ENCODE assay signal across 10 cellular contexts in genomic region chr20:21301940-21302644, GRCh38. TPM values are rescaled to one million over a fixed set of nuclear protein-coding genes. Genes with fewer than 3 reads are reported as not detected.
DNase-seq lines count a peak whose midpoint lies in the region; ATAC-seq and TF ChIP-seq lines count a peak whose summit lies in the region.
"Had no signal": no experiment of that assay in that cellular context is flagged by ENCODE, and none has a peak within 500 bp of the region (broad histone marks: within the 10 kb centered on the region; RNA-seq: fewer than 3 reads in every experiment).

No MANE protein-coding gene starts in this region.

- TF ChIP-seq POLR2A in adrenal gland (IDR thresholded peaks at IDR 0.05): no peak

- DNase-seq in activated T-cell treated with anti-CD3 and anti-CD28 coated beads, Interleukin-2, amount 50 U/mL, for 4 hours: no peak
- DNase-seq in activated T-cell treated with anti-CD3 and anti-CD28 coated beads, Interleukin-2, amount 50 U/mL, for 48 hours: no peak
- DNase-seq in adrenal gland (no peak), left lung (no peak), tibial artery (no peak), NCI-H1092 (lab: John Stamatoyannopoulos, UW) (no peak), NCI-H2029 treated with DMSO at 0.1 percent for 48 hours (lab: John Stamatoyannopoulos, UW) (no peak)
- DNase-seq: EL, NCI-H187 treated with DMSO at 0.1 percent for 48 hours had no signal

- no peaks in the 10 kb centered on the region for H3K9me3 ChIP-seq in adrenal gland (replicated peaks in 1 of 3)
- H3K9me3 ChIP-seq in left lung: no peaks in the 10 kb centered on the region
- no peaks in the 10 kb centered on the region for H3K9me3 ChIP-seq in tibial artery

- whole genome bisulfite sequencing in adrenal gland, 4 donors: 61 to 63% (median 62%) methylated on average over 9 of the region's 9 CpGs

- no peak for TF ChIP-seq CTCF in adrenal gland (IDR thresholded peaks at IDR 0.05)
- TF ChIP-seq CTCF in left lung (IDR thresholded peaks at IDR 0.05): no peak
- no peak for TF ChIP-seq CTCF in tibial artery (IDR thresholded peaks at IDR 0.05)

- H3K27ac ChIP-seq in adrenal gland (peak overlapping the region in 3 of 5 donors; percentile 98 to 99 (median 99)), left lung (peak overlapping the region; percentile 97 to 98), tibial artery (peak overlapping the region; percentile 95 to 99)

- H3K4me1 ChIP-seq in adrenal gland (replicated peaks in 1 of 2): peaks cover 11 to 16% of the 10 kb centered on the region in 2 donors
- H3K4me1 ChIP-seq in left lung: peaks cover 9 to 40% of the 10 kb centered on the region in 2 donors
- H3K4me1 ChIP-seq in tibial artery: peaks cover 0 to 19% (median 5%) of the 10 kb centered on the region in 4 donors

- peak overlapping the region; percentile 91 for H3K4me3 Mint-ChIP-seq in activated T-cell treated with anti-CD3 and anti-CD28 coated beads, Interleukin-2, amount 50 U/mL, for 4 hours

- intact Hi-C loops in adrenal gland (cut with DNase I): no loop called here
- intact Hi-C loops in left lung (cut with DNase I): no loop called here
- intact Hi-C loops in tibial artery (cut with DNase I; ENCODE audit: low total_unique reads): loop anchor here (5.0 kb wide), 2 partner anchors 175 to 590 kb away; partner anchors contain the start of genes KIZ and RALGAPA2

- H3K9me3 Mint-ChIP-seq in activated T-cell treated with anti-CD3 and anti-CD28 coated beads, Interleukin-2, amount 50 U/mL, for 4 hours: no peaks in the 10 kb centered on the region

- H3K4me3 ChIP-seq in adrenal gland: peak overlapping the region in 3 of 4 donors; percentile 95 to 98 (median 96)
- H3K4me3 ChIP-seq in left lung: peak overlapping the region; percentile 76 to 90
- H3K4me3 ChIP-seq in tibial artery: peak overlapping the region; percentile 88 to 98

- H3K27me3 ChIP-seq in adrenal gland: no peaks in the 10 kb centered on the region
- H3K27me3 ChIP-seq in left lung: no peaks in the 10 kb centered on the region
- no peaks in the 10 kb centered on the region for H3K27me3 ChIP-seq in tibial artery

- no peak for ATAC-seq in activated T-cell treated with anti-CD3 and anti-CD28 coated beads, Interleukin-2, amount 50 U/mL, for 4 hours
- ATAC-seq in left lung: no peak
- ATAC-seq in HG02970 (IDR thresholded peaks at IDR 0.05; ENCODE audit: low FRiP score, unreplicated experiment): no peak

- peaks cover 19% of the 10 kb centered on the region for H3K4me1 Mint-ChIP-seq in activated T-cell treated with anti-CD3 and anti-CD28 coated beads, Interleukin-2, amount 50 U/mL, for 4 hours (ENCODE audit: low read depth)

- H3K27me3 Mint-ChIP-seq in activated T-cell treated with anti-CD3 and anti-CD28 coated beads, Interleukin-2, amount 50 U/mL, for 4 hours (ENCODE audit: low read depth): no peaks in the 10 kb centered on the region

- H3K36me3 Mint-ChIP-seq in activated T-cell treated with anti-CD3 and anti-CD28 coated beads, Interleukin-2, amount 50 U/mL, for 4 hours (ENCODE audit: insufficient read depth): peaks cover 7% of the 10 kb centered on the region

- H3K36me3 ChIP-seq in adrenal gland (replicated peaks in 1 of 2) (no peaks in the 10 kb centered on the region), left lung (peaks cover 0 to 12% of the 10 kb centered on the region in 2 donors), tibial artery (no peaks in the 10 kb centered on the region)

RNA-seq across cellular contexts. Expression of gene XRN2, which starts 1.0 kb away (rescaled TPM):
- total RNA-seq in activated T-cell treated with anti-CD3 and anti-CD28 coated beads, Interleukin-2, amount 50 U/mL, for 4 hours: 100 to 1,000 TPM in 2 of 3 donors, 10 to 100 TPM in 1; 96.9 to 109 (median 107) TPM
- total RNA-seq in adrenal gland (10 to 100 TPM; 58.6 to 84.0 (median 71.9) TPM), left lung (10 to 100 TPM; 45.9 to 59.9 TPM)
- polyA plus RNA-seq in adrenal gland: 10 to 100 TPM; 12.9 to 89.6 (median 16.0) TPM
